12 cellular contexts compared by ENCODE assay signal in the genomic region with DNA sequence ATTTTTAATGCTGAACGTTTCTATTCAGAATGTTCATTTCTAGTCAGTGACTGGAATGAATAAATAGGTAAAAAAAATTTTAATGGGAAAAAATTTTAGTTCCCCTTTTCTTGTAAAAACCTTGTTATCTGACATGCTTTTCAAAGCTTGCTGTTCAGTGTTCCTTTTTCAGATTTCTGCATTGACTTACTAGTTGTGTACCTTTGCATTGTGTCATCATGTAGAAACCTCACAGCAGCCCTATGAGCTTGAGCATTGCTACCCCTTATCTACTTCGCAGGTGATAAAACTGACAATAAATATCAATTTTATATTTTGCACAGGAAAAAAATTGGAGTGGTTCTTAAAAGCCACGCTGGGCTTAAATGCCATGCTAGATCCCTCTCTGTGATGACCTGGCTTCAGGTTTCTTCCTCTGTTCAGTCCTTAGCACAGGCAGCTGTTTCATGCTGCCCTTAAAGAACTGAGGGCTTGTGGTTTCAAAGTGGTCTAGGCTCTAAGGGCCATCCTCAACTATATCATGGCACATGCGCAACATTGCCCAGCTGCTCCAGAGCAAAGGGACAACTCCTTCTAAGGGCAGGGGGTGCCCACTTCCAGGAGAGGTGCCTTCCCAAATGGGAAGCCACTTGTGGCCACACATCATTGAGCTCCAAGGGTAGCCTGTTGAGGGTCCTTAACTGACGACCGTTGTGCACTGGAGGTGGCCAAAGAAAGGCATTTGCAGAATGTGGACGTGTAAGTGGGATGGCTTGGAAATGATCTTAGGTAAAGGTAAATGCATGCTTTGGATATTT.
A peak's percentile ranks its signal among the peaks of the same experiment; 100 is the strongest.
DNase-seq lines count a peak whose midpoint lies in the region; ATAC-seq lines count a peak whose summit lies in the region.
"Had no signal": no experiment of that assay in that cellular context is flagged by ENCODE, and none has a peak within 500 bp of the region (broad histone marks: within the 10 kb centered on the region; RNA-seq: fewer than 3 reads in every experiment).

No MANE protein-coding gene starts in this region.

- peak overlapping the region; percentile 89 for H3K27ac ChIP-seq in effector memory CD4-positive, alpha-beta T cell (ENCODE audit: insufficient read depth, low read length, poor library complexity, severe bottlenecking)

- no peak for ATAC-seq in stimulated activated naive CD8-positive, alpha-beta T cell treated with anti-CD3 and anti-CD28 coated beads, Interleukin-15, amount 100 ng/mL, for 72 hours
- no peak for ATAC-seq in HG02759 (IDR thresholded peaks at IDR 0.05; ENCODE audit: unreplicated experiment)

- peak overlapping the region; percentile 41 for H3K4me3 ChIP-seq in effector memory CD4-positive, alpha-beta T cell (ENCODE audit: insufficient read depth, low read depth, low read length, poor library complexity, severe bottlenecking)

- H3K36me3 Mint-ChIP-seq in stimulated activated naive CD8-positive, alpha-beta T cell treated with anti-CD3 and anti-CD28 coated beads, Interleukin-15, Interleukin-2, amounts not matched to agents 100 ng/mL and 50 ng/mL, for 24 hours (ENCODE audit: low read depth), result peaks cover 73% of the 10 kb centered on the region

- peak overlapping the region; percentile 18 for H3K4me3 Mint-ChIP-seq in stimulated activated naive CD8-positive, alpha-beta T cell treated with anti-CD3 and anti-CD28 coated beads, Interleukin-15, Interleukin-2, amounts not matched to agents 100 ng/mL and 50 ng/mL, for 24 hours
- no peak overlapping the region for H3K4me3 Mint-ChIP-seq in stimulated activated naive CD8-positive, alpha-beta T cell treated with anti-CD3 and anti-CD28 coated beads, Interleukin-15, amount 100 ng/mL, for 72 hours
- H3K4me3 Mint-ChIP-seq: brain had no signal

- H3K27ac Mint-ChIP-seq in stimulated activated naive CD8-positive, alpha-beta T cell treated with anti-CD3 and anti-CD28 coated beads, Interleukin-15, Interleukin-2, amounts not matched to agents 100 ng/mL and 50 ng/mL, for 24 hours, result peak overlapping the region; percentile 70
- no peak overlapping the region for H3K27ac Mint-ChIP-seq in stimulated activated naive CD8-positive, alpha-beta T cell treated with anti-CD3 and anti-CD28 coated beads, Interleukin-15, amount 100 ng/mL, for 72 hours
- H3K27ac Mint-ChIP-seq: brain had no signal

- H3K9me3 Mint-ChIP-seq in stimulated activated naive CD8-positive, alpha-beta T cell treated with anti-CD3 and anti-CD28 coated beads, Interleukin-15, Interleukin-2, amounts not matched to agents 100 ng/mL and 50 ng/mL, for 24 hours, result no peaks in the 10 kb centered on the region
- no peaks in the 10 kb centered on the region for H3K9me3 Mint-ChIP-seq in stimulated activated naive CD8-positive, alpha-beta T cell treated with anti-CD3 and anti-CD28 coated beads, Interleukin-15, amount 100 ng/mL, for 72 hours
- H3K9me3 Mint-ChIP-seq: brain had no signal

- no peaks in the 10 kb centered on the region for H3K9me3 ChIP-seq in effector memory CD4-positive, alpha-beta T cell (ENCODE audit: control insufficient read depth, low read length)

- DNase-seq in stimulated activated naive CD8-positive, alpha-beta T cell treated with anti-CD3 and anti-CD28 coated beads, Interleukin-15, amount 100 ng/mL, for 72 hours, result no peak
- DNase-seq in NCI-H2029 treated with DMSO at 0.1 percent for 48 hours (lab: John Stamatoyannopoulos, UW) (peak; percentile 16), SKM-1 (lab: John Stamatoyannopoulos, UW; ENCODE audit: unreplicated experiment) (no peak), DMS 273 treated with DMSO at 0.1 percent for 48 hours (lab: John Stamatoyannopoulos, UW) (no peak), putamen (ENCODE audit: low spot score) (no peak)
- no peak for DNase-seq in effector memory CD4-positive, alpha-beta T cell
- DNase-seq: kidney; stimulated activated CD4-positive, alpha-beta T cell treated with anti-CD3 and anti-CD28 coated beads, Interleukin-4, amount 100 ng/mL, for 1 hour; stimulated activated naive CD4-positive, alpha-beta T cell treated with Interleukin-2 at 50 U/mL for 16 hours had no signal

- peaks cover 95% of the 10 kb centered on the region for H3K4me1 Mint-ChIP-seq in stimulated activated naive CD8-positive, alpha-beta T cell treated with anti-CD3 and anti-CD28 coated beads, Interleukin-15, Interleukin-2, amounts not matched to agents 100 ng/mL and 50 ng/mL, for 24 hours (ENCODE audit: low read depth)
- peaks cover 82% of the 10 kb centered on the region for H3K4me1 Mint-ChIP-seq in stimulated activated naive CD8-positive, alpha-beta T cell treated with anti-CD3 and anti-CD28 coated beads, Interleukin-15, amount 100 ng/mL, for 72 hours

- H3K27me3 Mint-ChIP-seq in stimulated activated naive CD8-positive, alpha-beta T cell treated with anti-CD3 and anti-CD28 coated beads, Interleukin-15, Interleukin-2, amounts not matched to agents 100 ng/mL and 50 ng/mL, for 24 hours, result no peaks in the 10 kb centered on the region
- no peaks in the 10 kb centered on the region for H3K27me3 Mint-ChIP-seq in stimulated activated naive CD8-positive, alpha-beta T cell treated with anti-CD3 and anti-CD28 coated beads, Interleukin-15, amount 100 ng/mL, for 72 hours
- H3K27me3 Mint-ChIP-seq: brain had no signal

- H3K27me3 ChIP-seq in effector memory CD4-positive, alpha-beta T cell (replicated peaks; ENCODE audit: control insufficient read depth, insufficient read depth, low read length, poor library complexity, severe bottlenecking), result no peaks in the 10 kb centered on the region

- H3K4me1 ChIP-seq in effector memory CD4-positive, alpha-beta T cell (ENCODE audit: control insufficient read depth, insufficient read depth, low read length, poor library complexity, severe bottlenecking), result peaks cover 63% of the 10 kb centered on the region

- H3K36me3 ChIP-seq in effector memory CD4-positive, alpha-beta T cell (ENCODE audit: control insufficient read depth, insufficient read depth, low read length), result peaks cover 28% of the 10 kb centered on the region
